ENCODE assay signal across 8 cellular contexts in the genomic region with DNA sequence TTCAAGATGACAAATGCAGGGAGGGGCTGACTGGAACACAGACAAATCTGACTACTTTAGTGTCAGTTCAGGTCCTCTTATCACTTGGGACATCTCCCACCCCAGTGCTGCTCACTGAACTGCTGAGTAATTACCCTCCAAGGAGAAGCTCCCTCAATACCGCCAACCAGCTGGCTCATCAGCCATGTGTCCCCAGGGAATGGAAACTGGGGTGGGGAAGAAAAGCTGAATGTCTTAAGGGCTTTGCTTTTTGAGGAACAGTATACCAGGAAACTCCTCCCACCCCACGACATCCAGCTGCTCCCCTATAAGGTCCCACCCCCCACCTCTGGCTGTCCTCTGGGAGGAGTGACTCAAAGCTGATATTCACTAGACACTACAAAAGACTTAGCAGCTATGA. TPM values are rescaled to one million over a fixed set of nuclear protein-coding genes. Genes with fewer than 3 reads are reported as not detected.
DNase-seq lines count a peak whose midpoint lies in the region; ATAC-seq and TF ChIP-seq lines count a peak whose summit lies in the region.

No MANE protein-coding gene starts in this region.

- H3K4me3 ChIP-seq in parathyroid adenoma (ENCODE audit: low read depth, low read length) (peak overlapping the region; percentile 14), esophagus muscularis mucosa (no peak overlapping the region)

- no peak for TF ChIP-seq POLR2A in esophagus muscularis mucosa (IDR thresholded peaks at IDR 0.05; ENCODE audit: low read depth)

- 48% methylated on average over 2 of the region's 2 CpGs for WGBS in esophagus muscularis mucosa

- no peak overlapping the region for H3K27ac ChIP-seq in parathyroid adenoma
- H3K27ac ChIP-seq in esophagus muscularis mucosa (replicated peaks in 1 of 4) = no peak overlapping the region

- no peak for TF ChIP-seq EP300 in esophagus muscularis mucosa (IDR thresholded peaks at IDR 0.05)

- DNase-seq in NCI-H82 (lab: John Stamatoyannopoulos, UW) (peak; percentile 32), NCI-H82 treated with DMSO at 0.1 percent for 48 hours (lab: John Stamatoyannopoulos, UW; ENCODE audit: unreplicated experiment) (no peak), NCI-H2171 treated with DMSO at 0.1 percent for 48 hours (lab: John Stamatoyannopoulos, UW) (peak; percentile 69), dermis blood vessel endothelial cell (peak; percentile 4), esophagus muscularis mucosa (ENCODE audit: extremely low spot score) (no peak)

- H3K27me3 ChIP-seq in parathyroid adenoma (ENCODE audit: control insufficient read depth, insufficient read depth, low read length) = no peaks in the 10 kb centered on the region
- no peaks in the 10 kb centered on the region for H3K27me3 ChIP-seq in esophagus muscularis mucosa

- H3K9ac ChIP-seq in parathyroid adenoma = no peak overlapping the region

- peaks cover 21% of the 10 kb centered on the region for H3K79me2 ChIP-seq in parathyroid adenoma

- H2AFZ ChIP-seq in parathyroid adenoma = no peak overlapping the region

- intact Hi-C loops in esophagus muscularis mucosa (cut with DNase I) = loop anchor here (5.0 kb wide), 1 partner anchor 39 kb away; no protein-coding TSS in a partner anchor

- H3K4me1 ChIP-seq in parathyroid adenoma = peaks cover 8% of the 10 kb centered on the region
- peaks cover 10 to 27% (median 23%) of the 10 kb centered on the region in 4 donors for H3K4me1 ChIP-seq in esophagus muscularis mucosa

- no peak for ATAC-seq in activated CD4-positive, CD25-positive, alpha-beta regulatory T cell treated with anti-CD3 and anti-CD28 coated beads, Interleukin-2, amount 50 U/mL, for 24 hours
- ATAC-seq in GM21390 (IDR thresholded peaks at IDR 0.05; ENCODE audit: unreplicated experiment) = no peak

- H3K4me2 ChIP-seq in parathyroid adenoma (ENCODE audit: low read length) = peak overlapping the region; percentile 61

- no peaks in the 10 kb centered on the region for H3K9me3 ChIP-seq in parathyroid adenoma (ENCODE audit: control insufficient read depth, low read length)
- H3K9me3 ChIP-seq in esophagus muscularis mucosa = no peaks in the 10 kb centered on the region

- TF ChIP-seq CTCF in parathyroid adenoma (IDR thresholded peaks at IDR 0.05) (no peak), esophagus muscularis mucosa (IDR thresholded peaks at IDR 0.05) (no peak)

- H3K36me3 ChIP-seq in parathyroid adenoma (ENCODE audit: control insufficient read depth, insufficient read depth, low read length) (no peaks in the 10 kb centered on the region), esophagus muscularis mucosa (no peaks in the 10 kb centered on the region)

RNA-seq across cellular contexts. Expression of a gene that starts 2.0 kb away (rescaled TPM):
- total RNA-seq in dermis blood vessel endothelial cell = 11.7 and 15.1 TPM in 2 replicates
- 1 to 10 TPM; 3.1 to 6.7 (median 5.0) TPM for total RNA-seq in esophagus muscularis mucosa

RNA-seq across cellular contexts. Expression of a gene that starts 30.1 kb away (rescaled TPM):
- 8.0 and 10.4 TPM in 2 replicates for total RNA-seq in dermis blood vessel endothelial cell
- 1 to 10 TPM; 5.6 to 7.9 (median 6.5) TPM for total RNA-seq in esophagus muscularis mucosa

Comparison
In these comparisons a context has a peak if more than half of its experiments do, and no peak if none do; other contexts are left out.
1. DNase-seq: peak in NCI-H82 (single experiment), NCI-H2171 treated with DMSO at 0.1 percent for 48 hours (single experiment) and dermis blood vessel endothelial cell (single experiment); none in NCI-H82 treated with DMSO at 0.1 percent for 48 hours (single experiment) and esophagus muscularis mucosa (single experiment).